ENCODE assay signal across 16 cellular contexts in the genomic region with DNA sequence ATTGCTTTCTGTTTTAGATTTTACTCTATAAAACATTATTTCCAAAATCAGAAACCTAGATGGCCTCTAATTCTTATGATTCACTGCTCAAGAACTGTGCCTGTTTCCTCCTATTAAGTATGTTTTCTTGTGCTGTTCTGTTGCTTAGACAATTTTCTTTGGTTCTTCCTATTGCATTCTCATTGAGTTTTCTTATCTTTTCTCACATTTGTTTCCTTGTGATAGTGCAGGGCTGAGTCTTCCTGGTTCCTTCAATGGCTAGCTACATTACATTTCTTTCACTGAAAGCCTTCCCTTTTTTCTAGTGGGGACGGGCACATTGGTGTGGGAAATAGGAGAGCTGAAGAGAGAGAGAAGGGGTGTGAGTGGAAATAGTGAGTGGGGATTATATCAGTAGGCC.
"Had no signal": no experiment of that assay in that cellular context is flagged by ENCODE, and none has a peak within 500 bp of the region (broad histone marks: within the 10 kb centered on the region; RNA-seq: fewer than 3 reads in every experiment).

No MANE protein-coding gene starts in this region.

- H3K27me3 Mint-ChIP-seq: activated CD4-positive, alpha-beta memory T cell treated with anti-CD3 and anti-CD28 coated beads, Interleukin-2, amount 10 ng/mL, durations not matched to agents 7 days and 5 days; activated naive CD8-positive, alpha-beta T cell treated with anti-CD3 and anti-CD28 coated beads for 36 hours; stimulated activated memory B cell treated with anti-CD40 and anti-IgM and Interleukin-4, amounts not matched to agents 10 μg/mL and 1 μg/mL and 100 μg/mL, for 72 hours had no signal

- H3K9me3 Mint-ChIP-seq: activated naive CD8-positive, alpha-beta T cell treated with anti-CD3 and anti-CD28 coated beads for 36 hours; T-helper 1 cell treated with Interleukin-12 subunit alpha and Interleukin-12 subunit beta and Interleukin-4 antibody, amounts not matched to agents 30 μg/mL and 1 μg/mL, for 36 hours had no signal

- H3K27ac Mint-ChIP-seq: activated CD4-positive, alpha-beta memory T cell treated with anti-CD3 and anti-CD28 coated beads, Interleukin-2, amount 10 ng/mL, durations not matched to agents 7 days and 5 days; activated naive CD8-positive, alpha-beta T cell treated with anti-CD3 and anti-CD28 coated beads for 36 hours; stimulated activated memory B cell treated with anti-CD40 and anti-IgM and Interleukin-4, amounts not matched to agents 10 μg/mL and 1 μg/mL and 100 μg/mL, for 72 hours; T-helper 1 cell treated with Interleukin-12 subunit alpha and Interleukin-12 subunit beta and Interleukin-4 antibody, amounts not matched to agents 30 μg/mL and 1 μg/mL, for 36 hours had no signal

- H3K36me3 Mint-ChIP-seq: activated naive CD8-positive, alpha-beta T cell treated with anti-CD3 and anti-CD28 coated beads for 36 hours; stimulated activated memory B cell treated with anti-CD40 and anti-IgM and Interleukin-4, amounts not matched to agents 10 μg/mL and 1 μg/mL and 100 μg/mL, for 72 hours had no signal

- ATAC-seq: gastroesophageal sphincter; stimulated activated memory B cell treated with anti-CD40 and anti-IgM and Interleukin-4, amounts not matched to agents 10 μg/mL and 1 μg/mL and 100 μg/mL, for 72 hours had no signal

- DNase-seq: activated CD4-positive, alpha-beta memory T cell treated with anti-CD3 and anti-CD28 coated beads, Interleukin-2, amount 10 ng/mL, durations not matched to agents 7 days and 5 days; activated CD4-positive, CD25-positive, alpha-beta regulatory T cell treated with anti-CD3 and anti-CD28 coated beads, Interleukin-2, amount 50 U/mL, for 72 hours; activated gamma-delta T cell; activated naive CD8-positive, alpha-beta T cell treated with anti-CD3 and anti-CD28 coated beads for 36 hours; activated T-cell treated with anti-CD3 and anti-CD28 coated beads, Interleukin-2, amount 50 U/mL, for 48 hours; aorta; kidney; midbrain; posterior cingulate gyrus had no signal

- H3K4me1 Mint-ChIP-seq: activated CD4-positive, alpha-beta memory T cell treated with anti-CD3 and anti-CD28 coated beads, Interleukin-2, amount 10 ng/mL, durations not matched to agents 7 days and 5 days; activated naive CD8-positive, alpha-beta T cell treated with anti-CD3 and anti-CD28 coated beads for 36 hours; stimulated activated memory B cell treated with anti-CD40 and anti-IgM and Interleukin-4, amounts not matched to agents 10 μg/mL and 1 μg/mL and 100 μg/mL, for 72 hours had no signal

- H3K4me3 ChIP-seq: gastroesophageal sphincter, hepatocyte, right atrium auricular region, smooth muscle cell, tibial nerve had no signal

- H3K4me3 Mint-ChIP-seq: activated CD4-positive, alpha-beta memory T cell treated with anti-CD3 and anti-CD28 coated beads, Interleukin-2, amount 10 ng/mL, durations not matched to agents 7 days and 5 days; activated naive CD8-positive, alpha-beta T cell treated with anti-CD3 and anti-CD28 coated beads for 36 hours; stimulated activated memory B cell treated with anti-CD40 and anti-IgM and Interleukin-4, amounts not matched to agents 10 μg/mL and 1 μg/mL and 100 μg/mL, for 72 hours; T-helper 1 cell treated with Interleukin-12 subunit alpha and Interleukin-12 subunit beta and Interleukin-4 antibody, amounts not matched to agents 30 μg/mL and 1 μg/mL, for 36 hours had no signal
